In genomic region chr12:14629832-14630688, GRCh38 we compare ENCODE assay signal across 8 cellular contexts.
DNase-seq lines count a peak whose midpoint lies in the region; ATAC-seq and TF ChIP-seq lines count a peak whose summit lies in the region.

No MANE protein-coding gene starts in this region.

- H3K4me3 Mint-ChIP-seq in central memory CD8-positive, alpha-beta T cell, result no peak overlapping the region

- no peaks in the 10 kb centered on the region for H3K36me3 Mint-ChIP-seq in central memory CD8-positive, alpha-beta T cell (ENCODE audit: insufficient read depth)

- peaks cover 47% of the 10 kb centered on the region for H3K27me3 Mint-ChIP-seq in central memory CD8-positive, alpha-beta T cell

- H3K4me1 Mint-ChIP-seq in central memory CD8-positive, alpha-beta T cell, result no peaks in the 10 kb centered on the region

- DNase-seq in AG09319 (ENCODE audit: extremely low read depth, low read depth), result peak; percentile 44
- DNase-seq in NCI-H2227 treated with DMSO at 0.1 percent for 48 hours (lab: John Stamatoyannopoulos, UW), result peak; percentile 43
- peak; percentile 2 to 17 (median 6) for DNase-seq in activated CD4-positive, CD25-positive, alpha-beta regulatory T cell (lab: John Stamatoyannopoulos, UW)
- DNase-seq in central memory CD8-positive, alpha-beta T cell (ENCODE audit: low spot score in 2 of 2), result peak; percentile 32 to 49
- peak; percentile 69 to 81 for DNase-seq in left colon
- DNase-seq in stimulated activated CD4-positive, alpha-beta T cell treated with anti-CD3 and anti-CD28 coated beads, Interleukin-4, amount 100 ng/mL, for 24 hours, result peak; percentile 66

- intact Hi-C loops in left colon (cut with DNase I, micrococcal nuclease), result no loop called here

- H3K9me3 Mint-ChIP-seq in central memory CD8-positive, alpha-beta T cell, result no peaks in the 10 kb centered on the region

- peak; percentile 99 for TF ChIP-seq CTCF in AG09319 (IDR thresholded peaks at IDR 0.05; ENCODE audit: low read depth, low read length)

- ATAC-seq in GM18909 (IDR thresholded peaks at IDR 0.05; ENCODE audit: poor library complexity, unreplicated experiment) (peak; percentile 98), HG03139 (IDR thresholded peaks at IDR 0.05; ENCODE audit: unreplicated experiment) (peak; percentile 93), left colon (peak; percentile 96)
- peak; percentile 86 for ATAC-seq in central memory CD8-positive, alpha-beta T cell (replicated peaks; ENCODE audit: extremely low read depth, poor library complexity, severe bottlenecking)

- no peak overlapping the region for H3K27ac Mint-ChIP-seq in central memory CD8-positive, alpha-beta T cell (ENCODE audit: low read depth)

Comparison
In these comparisons a context has a peak if more than half of its experiments do, and no peak if none do; other contexts are left out.
1. Peak in every context shown above with its lines: DNase-seq and ATAC-seq.
2. DNase-seq: peak in every context shown above with its lines; median percentile 75 in left colon; 66 in stimulated activated CD4-positive, alpha-beta T cell treated with anti-CD3 and anti-CD28 coated beads, Interleukin-4, amount 100 ng/mL, for 24 hours; 44 in AG09319; 43 in NCI-H2227 treated with DMSO at 0.1 percent for 48 hours; 40 in central memory CD8-positive, alpha-beta T cell; 6 in activated CD4-positive, CD25-positive, alpha-beta regulatory T cell.